ENCODE assay signal across 8 cellular contexts in genomic region chr6:2044192-2044591, GRCh38.
"Had no signal": no experiment of that assay in that cellular context is flagged by ENCODE, and none has a peak within 500 bp of the region (broad histone marks: within the 10 kb centered on the region; RNA-seq: fewer than 3 reads in every experiment).

No MANE protein-coding gene starts in this region.

- H3K9ac ChIP-seq: KMS-11 had no signal

- H3K4me2 ChIP-seq: KMS-11 had no signal

- H3K27ac ChIP-seq: HL-60, KMS-11 had no signal

- FAIRE-seq: HTR-8/SVneo had no signal

- DNase-seq: IMR-90, Karpas-422, Kasumi-1, KBM-7, KG1 had no signal
